ENCODE assay signal across 18 cellular contexts in the genomic region with DNA sequence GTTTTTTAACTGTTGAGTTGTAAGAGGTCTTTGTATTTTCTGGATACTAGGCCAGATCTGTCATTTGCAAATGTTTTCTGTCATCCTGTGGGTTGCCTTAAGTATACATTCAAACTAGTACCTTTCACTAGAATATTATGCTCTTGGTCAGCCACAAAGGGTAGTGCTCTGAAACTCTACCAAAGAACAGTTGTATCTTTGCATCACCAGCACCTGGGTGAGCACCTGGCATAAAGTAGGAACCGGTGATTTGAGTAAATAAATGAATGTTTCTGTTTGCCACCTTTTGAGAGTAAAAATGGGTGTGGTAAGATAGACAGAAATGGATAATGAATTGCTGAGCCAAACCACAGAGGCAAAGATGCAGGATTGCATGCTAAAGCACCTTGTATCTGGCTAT.
DNase-seq lines count a peak whose midpoint lies in the region; ATAC-seq and TF ChIP-seq lines count a peak whose summit lies in the region.
"Had no signal": no experiment of that assay in that cellular context is flagged by ENCODE, and none has a peak within 500 bp of the region (broad histone marks: within the 10 kb centered on the region; RNA-seq: fewer than 3 reads in every experiment).

No MANE protein-coding gene starts in this region.

- no peak overlapping the region for H3K27ac Mint-ChIP-seq in activated CD4-positive, alpha-beta T cell treated with anti-CD3 and anti-CD28 coated beads for 36 hours
- H3K27ac Mint-ChIP-seq in GM23338 = no peak overlapping the region

- H3K36me3 Mint-ChIP-seq in activated CD4-positive, alpha-beta T cell treated with anti-CD3 and anti-CD28 coated beads for 36 hours (ENCODE audit: low read depth) = no peaks in the 10 kb centered on the region
- no peaks in the 10 kb centered on the region for H3K36me3 Mint-ChIP-seq in GM23338 (ENCODE audit: low read depth)

- H3K36me3 ChIP-seq in suprapubic skin = no peaks in the 10 kb centered on the region
- no peaks in the 10 kb centered on the region for H3K36me3 ChIP-seq in GM23338 (ENCODE audit: insufficient read depth)
- H3K36me3 ChIP-seq: SJSA1 had no signal

- H3K4me1 ChIP-seq in suprapubic skin (peaks cover 88% of the 10 kb centered on the region), GM23338 (ENCODE audit: insufficient read depth) (peaks cover 50% of the 10 kb centered on the region)
- H3K4me1 ChIP-seq: SJSA1 had no signal

- peaks cover 54% of the 10 kb centered on the region for H3K79me2 ChIP-seq in GM23338 (replicated peaks; ENCODE audit: insufficient read depth)

- H3K9me2 ChIP-seq in GM23338 (ENCODE audit: insufficient read depth) = no peaks in the 10 kb centered on the region

- ATAC-seq in HG02678 (IDR thresholded peaks at IDR 0.05; ENCODE audit: unreplicated experiment) (no peak), GM23338 (no peak)
- ATAC-seq in activated CD4-positive, alpha-beta T cell treated with anti-CD3 and anti-CD28 coated beads for 36 hours = no peak
- ATAC-seq: PC-3 had no signal

- no peak overlapping the region for H2AFZ ChIP-seq in GM23338

- H3K4me1 Mint-ChIP-seq in activated CD4-positive, alpha-beta T cell treated with anti-CD3 and anti-CD28 coated beads for 36 hours = peaks cover 38% of the 10 kb centered on the region
- peaks cover 46% of the 10 kb centered on the region for H3K4me1 Mint-ChIP-seq in GM23338

- H3K27me3 ChIP-seq in suprapubic skin = no peaks in the 10 kb centered on the region
- H3K27me3 ChIP-seq in GM23338 (ENCODE audit: insufficient read depth) = no peaks in the 10 kb centered on the region
- H3K27me3 ChIP-seq: SJSA1 had no signal

- no peaks in the 10 kb centered on the region for H3K9me3 Mint-ChIP-seq in activated CD4-positive, alpha-beta T cell treated with anti-CD3 and anti-CD28 coated beads for 36 hours (ENCODE audit: low read depth)
- no peaks in the 10 kb centered on the region for H3K9me3 Mint-ChIP-seq in GM23338

- H3K4me3 Mint-ChIP-seq in activated CD4-positive, alpha-beta T cell treated with anti-CD3 and anti-CD28 coated beads for 36 hours = no peak overlapping the region
- no peak overlapping the region for H3K4me3 Mint-ChIP-seq in GM23338

- no peak for TF ChIP-seq EP300 in suprapubic skin (IDR thresholded peaks at IDR 0.05)

- DNase-seq in NCI-H1417 (lab: John Stamatoyannopoulos, UW) = peak; percentile 23 to 66 (median 42)
- DNase-seq in NCI-H1417 treated with DMSO at 0.1 percent for 48 hours (lab: John Stamatoyannopoulos, UW) = no peak
- peak; percentile 30 for DNase-seq in NCI-H748 treated with DMSO at 0.1 percent for 48 hours (lab: John Stamatoyannopoulos, UW)
- no peak for DNase-seq in epithelial cell of prostate (ENCODE audit: low read depth, low spot score)
- no peak for DNase-seq in suprapubic skin (ENCODE audit: low spot score in 2 of 2)
- no peak for DNase-seq in activated CD4-positive, alpha-beta T cell treated with anti-CD3 and anti-CD28 coated beads for 36 hours
- DNase-seq in GM23338 (ENCODE audit: low spot score) = no peak
- DNase-seq: AML-193, DMS79, Kasumi-1, NCI-H1092 treated with DMSO at 0.1 percent for 48 hours, NCI-H187 treated with DMSO at 0.1 percent for 48 hours, NCI-H226, PC-3 had no signal

- POLR2A ChIA-PET in activated CD4-positive, alpha-beta T cell treated with anti-CD3 and anti-CD28 coated beads for 36 hours (lab: Charles Lee) = no interaction called here

- CTCF ChIA-PET in activated CD4-positive, alpha-beta T cell treated with anti-CD3 and anti-CD28 coated beads for 36 hours (lab: Charles Lee) = no interaction called here

- H3K27me3 Mint-ChIP-seq in activated CD4-positive, alpha-beta T cell treated with anti-CD3 and anti-CD28 coated beads for 36 hours = no peaks in the 10 kb centered on the region
- peaks cover 17% of the 10 kb centered on the region for H3K27me3 Mint-ChIP-seq in GM23338 (ENCODE audit: insufficient read depth, low read depth, poor library complexity)

- no peaks in the 10 kb centered on the region for H3F3A ChIP-seq in GM23338 (replicated peaks; ENCODE audit: low read depth)

- no peak overlapping the region for H3K4me2 ChIP-seq in GM23338

- TF ChIP-seq CTCF in suprapubic skin (IDR thresholded peaks at IDR 0.05) (no peak), GM23338 (conservative IDR thresholded peaks at IDR 0.05; ENCODE audit: low read depth in 2 of 2) (no peak)

- H3K27ac ChIP-seq in epithelial cell of prostate (peak overlapping the region; percentile 71), suprapubic skin (peak overlapping the region; percentile 65), GM23338 (ENCODE audit: low read depth) (no peak overlapping the region)
- H3K27ac ChIP-seq: 22Rv1, C4-2B, SJSA1 had no signal

- H3K9me3 ChIP-seq in suprapubic skin = no peaks in the 10 kb centered on the region
- H3K9me3 ChIP-seq: SJSA1 had no signal

- TF ChIP-seq POLR2A in suprapubic skin (IDR thresholded peaks at IDR 0.05) = no peak

- WGBS in suprapubic skin = 64% methylated on average over 1 of the region's 1 CpG

- H4K20me1 ChIP-seq in GM23338 (replicated peaks; ENCODE audit: insufficient read depth) = no peaks in the 10 kb centered on the region

- intact Hi-C loops in activated CD4-positive, alpha-beta T cell treated with anti-CD3 and anti-CD28 coated beads for 36 hours (cut with DNase I, micrococcal nuclease) = no loop called here

- H3K4me3 ChIP-seq in suprapubic skin (no peak overlapping the region), GM23338 (no peak overlapping the region)
- H3K4me3 ChIP-seq: SJSA1 had no signal

TF ChIP-seq in GM23338, 12 proteins besides CTCF, POLR2A, EP300 and RAD21 (continues in another document):
- TF ChIP-seq, protein P1, sequence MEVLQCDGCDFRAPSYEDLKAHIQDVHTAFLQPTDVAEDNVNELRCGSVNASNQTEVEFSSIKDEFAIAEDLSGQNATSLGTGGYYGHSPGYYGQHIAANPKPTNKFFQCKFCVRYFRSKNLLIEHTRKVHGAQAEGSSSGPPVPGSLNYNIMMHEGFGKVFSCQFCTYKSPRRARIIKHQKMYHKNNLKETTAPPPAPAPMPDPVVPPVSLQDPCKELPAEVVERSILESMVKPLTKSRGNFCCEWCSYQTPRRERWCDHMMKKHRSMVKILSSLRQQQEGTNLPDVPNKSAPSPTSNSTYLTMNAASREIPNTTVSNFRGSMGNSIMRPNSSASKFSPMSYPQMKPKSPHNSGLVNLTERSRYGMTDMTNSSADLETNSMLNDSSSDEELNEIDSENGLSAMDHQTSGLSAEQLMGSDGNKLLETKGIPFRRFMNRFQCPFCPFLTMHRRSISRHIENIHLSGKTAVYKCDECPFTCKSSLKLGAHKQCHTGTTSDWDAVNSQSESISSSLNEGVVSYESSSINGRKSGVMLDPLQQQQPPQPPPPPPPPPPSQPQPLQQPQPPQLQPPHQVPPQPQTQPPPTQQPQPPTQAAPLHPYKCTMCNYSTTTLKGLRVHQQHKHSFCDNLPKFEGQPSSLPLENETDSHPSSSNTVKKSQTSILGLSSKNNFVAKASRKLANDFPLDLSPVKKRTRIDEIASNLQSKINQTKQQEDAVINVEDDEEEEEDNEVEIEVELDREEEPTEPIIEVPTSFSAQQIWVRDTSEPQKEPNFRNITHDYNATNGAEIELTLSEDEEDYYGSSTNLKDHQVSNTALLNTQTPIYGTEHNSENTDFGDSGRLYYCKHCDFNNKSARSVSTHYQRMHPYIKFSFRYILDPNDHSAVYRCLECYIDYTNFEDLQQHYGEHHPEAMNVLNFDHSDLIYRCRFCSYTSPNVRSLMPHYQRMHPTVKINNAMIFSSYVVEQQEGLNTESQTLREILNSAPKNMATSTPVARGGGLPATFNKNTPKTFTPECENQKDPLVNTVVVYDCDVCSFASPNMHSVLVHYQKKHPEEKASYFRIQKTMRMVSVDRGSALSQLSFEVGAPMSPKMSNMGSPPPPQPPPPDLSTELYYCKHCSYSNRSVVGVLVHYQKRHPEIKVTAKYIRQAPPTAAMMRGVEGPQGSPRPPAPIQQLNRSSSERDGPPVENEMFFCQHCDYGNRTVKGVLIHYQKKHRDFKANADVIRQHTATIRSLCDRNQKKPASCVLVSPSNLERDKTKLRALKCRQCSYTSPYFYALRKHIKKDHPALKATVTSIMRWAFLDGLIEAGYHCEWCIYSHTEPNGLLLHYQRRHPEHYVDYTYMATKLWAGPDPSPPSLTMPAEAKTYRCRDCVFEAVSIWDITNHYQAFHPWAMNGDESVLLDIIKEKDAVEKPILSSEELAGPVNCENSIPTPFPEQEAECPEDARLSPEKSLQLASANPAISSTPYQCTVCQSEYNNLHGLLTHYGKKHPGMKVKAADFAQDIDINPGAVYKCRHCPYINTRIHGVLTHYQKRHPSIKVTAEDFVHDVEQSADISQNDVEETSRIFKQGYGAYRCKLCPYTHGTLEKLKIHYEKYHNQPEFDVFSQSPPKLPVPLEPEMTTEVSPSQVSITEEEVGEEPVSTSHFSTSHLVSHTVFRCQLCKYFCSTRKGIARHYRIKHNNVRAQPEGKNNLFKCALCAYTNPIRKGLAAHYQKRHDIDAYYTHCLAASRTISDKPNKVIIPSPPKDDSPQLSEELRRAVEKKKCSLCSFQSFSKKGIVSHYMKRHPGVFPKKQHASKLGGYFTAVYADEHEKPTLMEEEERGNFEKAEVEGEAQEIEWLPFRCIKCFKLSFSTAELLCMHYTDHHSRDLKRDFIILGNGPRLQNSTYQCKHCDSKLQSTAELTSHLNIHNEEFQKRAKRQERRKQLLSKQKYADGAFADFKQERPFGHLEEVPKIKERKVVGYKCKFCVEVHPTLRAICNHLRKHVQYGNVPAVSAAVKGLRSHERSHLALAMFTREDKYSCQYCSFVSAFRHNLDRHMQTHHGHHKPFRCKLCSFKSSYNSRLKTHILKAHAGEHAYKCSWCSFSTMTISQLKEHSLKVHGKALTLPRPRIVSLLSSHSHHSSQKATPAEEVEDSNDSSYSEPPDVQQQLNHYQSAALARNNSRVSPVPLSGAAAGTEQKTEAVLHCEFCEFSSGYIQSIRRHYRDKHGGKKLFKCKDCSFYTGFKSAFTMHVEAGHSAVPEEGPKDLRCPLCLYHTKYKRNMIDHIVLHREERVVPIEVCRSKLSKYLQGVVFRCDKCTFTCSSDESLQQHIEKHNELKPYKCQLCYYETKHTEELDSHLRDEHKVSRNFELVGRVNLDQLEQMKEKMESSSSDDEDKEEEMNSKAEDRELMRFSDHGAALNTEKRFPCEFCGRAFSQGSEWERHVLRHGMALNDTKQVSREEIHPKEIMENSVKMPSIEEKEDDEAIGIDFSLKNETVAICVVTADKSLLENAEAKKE (CRISPR knock-in tag; IDR thresholded peaks at IDR 0.05) = no peak

Comparison
In these comparisons a context has a peak if more than half of its experiments do, and no peak if none do; other contexts are left out.
1. DNase-seq: peak in NCI-H1417 (3 of 3) and NCI-H748 treated with DMSO at 0.1 percent for 48 hours (single experiment); none in NCI-H1417 treated with DMSO at 0.1 percent for 48 hours (single experiment), epithelial cell of prostate (single experiment), suprapubic skin (0 of 2), activated CD4-positive, alpha-beta T cell treated with anti-CD3 and anti-CD28 coated beads for 36 hours (single experiment) and GM23338 (single experiment).